8 cellular contexts compared by ENCODE assay signal in the genomic region with DNA sequence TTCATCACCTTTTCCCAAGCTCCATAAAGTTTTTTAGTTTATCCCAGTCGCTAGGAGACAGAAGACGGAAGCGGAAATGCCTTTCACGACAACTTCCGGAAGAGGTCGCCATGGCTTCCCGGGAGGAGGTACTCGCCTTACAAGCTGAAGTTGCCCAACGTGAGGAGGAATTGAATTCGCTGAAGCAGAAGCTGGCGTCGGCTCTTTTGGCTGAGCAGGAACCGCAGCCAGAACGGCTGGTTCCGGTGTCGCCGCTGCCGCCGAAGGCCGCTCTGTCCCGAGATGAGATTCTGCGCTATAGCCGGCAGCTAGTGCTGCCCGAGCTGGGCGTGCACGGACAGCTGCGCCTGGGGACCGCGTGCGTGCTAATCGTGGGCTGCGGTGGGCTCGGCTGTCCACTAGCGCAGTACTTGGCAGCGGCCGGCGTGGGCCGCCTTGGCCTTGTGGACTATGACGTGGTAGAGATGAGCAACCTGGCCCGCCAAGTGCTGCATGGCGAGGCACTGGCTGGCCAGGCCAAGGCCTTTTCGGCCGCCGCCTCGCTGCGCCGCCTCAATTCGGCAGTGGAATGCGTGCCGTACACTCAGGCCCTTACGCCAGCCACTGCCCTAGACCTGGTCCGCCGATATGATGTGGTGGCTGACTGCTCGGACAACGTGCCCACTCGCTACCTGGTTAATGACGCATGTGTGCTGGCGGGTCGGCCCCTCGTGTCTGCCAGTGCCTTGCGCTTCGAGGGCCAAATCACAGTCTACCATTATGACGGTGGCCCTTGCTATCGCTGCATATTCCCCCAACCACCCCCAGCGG. TPM values are rescaled to one million over a fixed set of nuclear protein-coding genes. Genes with fewer than 3 reads are reported as not detected.
DNase-seq lines count a peak whose midpoint lies in the region; ATAC-seq and TF ChIP-seq lines count a peak whose summit lies in the region.

A gene with protein sequence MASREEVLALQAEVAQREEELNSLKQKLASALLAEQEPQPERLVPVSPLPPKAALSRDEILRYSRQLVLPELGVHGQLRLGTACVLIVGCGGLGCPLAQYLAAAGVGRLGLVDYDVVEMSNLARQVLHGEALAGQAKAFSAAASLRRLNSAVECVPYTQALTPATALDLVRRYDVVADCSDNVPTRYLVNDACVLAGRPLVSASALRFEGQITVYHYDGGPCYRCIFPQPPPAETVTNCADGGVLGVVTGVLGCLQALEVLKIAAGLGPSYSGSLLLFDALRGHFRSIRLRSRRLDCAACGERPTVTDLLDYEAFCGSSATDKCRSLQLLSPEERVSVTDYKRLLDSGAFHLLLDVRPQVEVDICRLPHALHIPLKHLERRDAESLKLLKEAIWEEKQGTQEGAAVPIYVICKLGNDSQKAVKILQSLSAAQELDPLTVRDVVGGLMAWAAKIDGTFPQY (plus strand): TSS at position 86 of the 810 bp plus-strand sequence. CDS start 25 bp downstream, at position 111.

- peaks cover 32% of the 10 kb centered on the region for H3K36me3 Mint-ChIP-seq in activated naive CD8-positive, alpha-beta T cell treated with anti-CD3 and anti-CD28 coated beads for 36 hours

- peak; percentile 98 for DNase-seq in DMS53 (lab: John Stamatoyannopoulos, UW)
- DNase-seq in HUDEP-2 (lab: John Stamatoyannopoulos, UW; ENCODE audit: unreplicated experiment in 76 of 76), result peak in 65 of 76 experiments; percentile 41 to 92 (median 75)
- peak; percentile 76 for DNase-seq in activated naive CD8-positive, alpha-beta T cell treated with anti-CD3 and anti-CD28 coated beads for 36 hours
- DNase-seq in Right ventricle myocardium inferior (ENCODE audit: missing footprints), result peak; percentile 81
- DNase-seq in ovary, result peak; percentile 78 to 83 (median 81)
- peak; percentile 87 for DNase-seq in transverse colon

- no peak for TF ChIP-seq POLR2A in ovary (IDR thresholded peaks at IDR 0.05)
- TF ChIP-seq POLR2A in transverse colon (IDR thresholded peaks at IDR 0.05), result no peak

- TF ChIP-seq CTCF in ovary (IDR thresholded peaks at IDR 0.05), result no peak
- TF ChIP-seq CTCF in transverse colon (IDR thresholded peaks at IDR 0.05), result peak in 1 of 5 experiments; percentile 7

- peak within 1 kb of the TSS; percentile 98 for H3K27ac Mint-ChIP-seq in activated naive CD8-positive, alpha-beta T cell treated with anti-CD3 and anti-CD28 coated beads for 36 hours

- no peak for TF ChIP-seq EP300 in ovary (IDR thresholded peaks at IDR 0.05)
- TF ChIP-seq EP300 in transverse colon (IDR thresholded peaks at IDR 0.05; ENCODE audit: low read depth), result no peak

- intact Hi-C loops in Right ventricle myocardium inferior (cut with DNase I) (loop anchor here (1.0 to 2.0 kb wide), 2 partner anchors 23 to 28 kb away; partner anchors contain the start of gene ADNP), ovary (cut with DNase I) (no loop called here), transverse colon (cut with DNase I; ENCODE audit: low total_unique reads) (no loop called here)

- H3K4me1 Mint-ChIP-seq in activated naive CD8-positive, alpha-beta T cell treated with anti-CD3 and anti-CD28 coated beads for 36 hours, result peaks cover 50% of the 10 kb centered on the region

- H3K4me1 ChIP-seq in ovary (ENCODE audit: insufficient read depth) (peaks cover 15% of the 10 kb centered on the region), transverse colon (peaks cover 10 to 39% (median 28%) of the 10 kb centered on the region in 4 donors)

- peak; percentile 70 for ATAC-seq in GM21367 (IDR thresholded peaks at IDR 0.05; ENCODE audit: unreplicated experiment)
- ATAC-seq in SK-N-SH treated with all-trans-retinoic acid at 6 μM for 48 hours, result peak; percentile 87
- ATAC-seq in Right ventricle myocardium inferior, result peak; percentile 81

- 1 to 2% (median 2%) methylated on average over 43 to 65 of the region's 65 CpGs for WGBS in ovary, 3 donors
- 0 to 3% methylated on average over 7 to 43 of the region's 65 CpGs for WGBS in transverse colon (ENCODE audit: low coverage in 1 of 2), 2 donors

- peak within 1 kb of the TSS; percentile 84 to 86 for H3K27ac ChIP-seq in ovary
- H3K27ac ChIP-seq in transverse colon, result peak within 1 kb of the TSS; percentile 83 to 93 (median 90)

- in situ Hi-C loops in transverse colon (cut with MboI; ENCODE audit: low pct_ligation_motif_present in 1 of 4, low pct_unique_long_range_greater_than_20kb in 1 of 4, low sequenced_read_pairs in 3 of 4), result no loop called here

- peak within 1 kb of the TSS; percentile 85 for H3K4me3 ChIP-seq in ovary
- H3K4me3 ChIP-seq in transverse colon, result peak within 1 kb of the TSS; percentile 60 to 92 (median 82)

- no peaks in the 10 kb centered on the region for H3K9me3 ChIP-seq in ovary
- no peaks in the 10 kb centered on the region for H3K9me3 ChIP-seq in transverse colon

- no peaks in the 10 kb centered on the region for H3K9me3 Mint-ChIP-seq in activated naive CD8-positive, alpha-beta T cell treated with anti-CD3 and anti-CD28 coated beads for 36 hours

- H3K27me3 Mint-ChIP-seq in activated naive CD8-positive, alpha-beta T cell treated with anti-CD3 and anti-CD28 coated beads for 36 hours, result no peaks in the 10 kb centered on the region

- H3K4me3 Mint-ChIP-seq in activated naive CD8-positive, alpha-beta T cell treated with anti-CD3 and anti-CD28 coated beads for 36 hours, result peak within 1 kb of the TSS; percentile 94

- H3K36me3 ChIP-seq in ovary (no peaks in the 10 kb centered on the region), transverse colon (peaks cover 0 to 5% (median 2%) of the 10 kb centered on the region in 4 donors)

- H3K27me3 ChIP-seq in ovary, result no peaks in the 10 kb centered on the region
- H3K27me3 ChIP-seq in transverse colon, result no peaks in the 10 kb centered on the region

TF ChIP-seq in SK-N-SH treated with all-trans-retinoic acid at 6 μM for 48 hours, 23 proteins besides CTCF, POLR2A, EP300 and RAD21:
- no peak for TF ChIP-seq OSR1 (CRISPR knock-in tag; IDR thresholded peaks at IDR 0.05)
- no peak for TF ChIP-seq ZNF70 (CRISPR knock-in tag; IDR thresholded peaks at IDR 0.05)
- no peak for TF ChIP-seq ESRRG (CRISPR knock-in tag; IDR thresholded peaks at IDR 0.05)
- TF ChIP-seq RARB (CRISPR knock-in tag; IDR thresholded peaks at IDR 0.05), result no peak
- TF ChIP-seq ZFP3 (CRISPR knock-in tag; IDR thresholded peaks at IDR 0.05), result no peak

RNA-seq across cellular contexts. Expression of the gene that starts here (rescaled TPM):
- total RNA-seq in activated naive CD8-positive, alpha-beta T cell treated with anti-CD3 and anti-CD28 coated beads for 36 hours, result 1 to 10 TPM; 7.8 TPM
- total RNA-seq in Right ventricle myocardium inferior, result 2.3 TPM
- total RNA-seq in ovary, result 1 to 10 TPM; 3.0 to 5.6 (median 5.0) TPM
- polyA plus RNA-seq in ovary, result 1 to 10 TPM; 3.3 to 3.8 TPM
- total RNA-seq in transverse colon, result 10 to 100 TPM in 1 of 4 donors, 1 to 10 TPM in 3; 3.7 to 10.7 (median 4.0) TPM

Comparison
In these comparisons a context has a peak if more than half of its experiments do, and no peak if none do; other contexts are left out.
1. Peak in every context shown above with its lines: DNase-seq, ATAC-seq, H3K4me3 ChIP-seq and H3K27ac ChIP-seq.